Comparison of ENCODE assay signal across 12 cellular contexts in genomic region chr20:21396921-21397340, GRCh38. TPM values are rescaled to one million over a fixed set of nuclear protein-coding genes. Genes with fewer than 3 reads are reported as not detected.
A peak's percentile ranks its signal among the peaks of the same experiment; 100 is the strongest.
DNase-seq lines count a peak whose midpoint lies in the region; ATAC-seq and TF ChIP-seq lines count a peak whose summit lies in the region.
"Had no signal": no experiment of that assay in that cellular context is flagged by ENCODE, and none has a peak within 500 bp of the region (broad histone marks: within the 10 kb centered on the region; RNA-seq: fewer than 3 reads in every experiment).

No MANE protein-coding gene starts in this region.

- H3K9me3 ChIP-seq in esophagus squamous epithelium, result no peaks in the 10 kb centered on the region
- no peaks in the 10 kb centered on the region for H3K9me3 ChIP-seq in smooth muscle cell (replicated peaks; ENCODE audit: low read depth)

- CTCF ChIA-PET in activated CD8-positive, alpha-beta memory T cell treated with anti-CD3 and anti-CD28 coated beads, Interleukin-2, amount 10 ng/mL, durations not matched to agents 7 days and 5 days (lab: Charles Lee), result no interaction called here

- no peak overlapping the region for H3K27ac Mint-ChIP-seq in activated CD8-positive, alpha-beta memory T cell treated with anti-CD3 and anti-CD28 coated beads, Interleukin-2, amount 10 ng/mL, durations not matched to agents 7 days and 5 days
- no peak overlapping the region for H3K27ac Mint-ChIP-seq in chondrocyte (ENCODE audit: unreplicated experiment)
- H3K27ac Mint-ChIP-seq: stimulated activated memory B cell treated with anti-CD40 and anti-IgM and Interleukin-4, amounts not matched to agents 10 μg/mL and 1 μg/mL and 100 μg/mL, for 72 hours had no signal

- DNase-seq in activated CD8-positive, alpha-beta memory T cell treated with anti-CD3 and anti-CD28 coated beads, Interleukin-2, amount 10 ng/mL, durations not matched to agents 7 days and 5 days, result no peak
- DNase-seq in activated CD8-positive, alpha-beta memory T cell treated with anti-CD3 and anti-CD28 coated beads, Interleukin-2, amount 50 U/mL, for 4 hours, result no peak
- peak; percentile 35 for DNase-seq in NCI-H510A (lab: John Stamatoyannopoulos, UW)
- DNase-seq in esophagus squamous epithelium (lab: John Stamatoyannopoulos, UW), result no peak
- DNase-seq in smooth muscle cell (lab: John Stamatoyannopoulos, UW; ENCODE audit: unreplicated experiment), result no peak
- DNase-seq in chondrocyte (ENCODE audit: low spot score), result no peak

- ATAC-seq in activated CD8-positive, alpha-beta memory T cell treated with anti-CD3 and anti-CD28 coated beads, Interleukin-2, amount 10 ng/mL, durations not matched to agents 7 days and 5 days, result peak; percentile 42
- ATAC-seq in HG03280 (IDR thresholded peaks at IDR 0.05; ENCODE audit: unreplicated experiment) (no peak), HG02840 (IDR thresholded peaks at IDR 0.05; ENCODE audit: low FRiP score, unreplicated experiment) (no peak)
- ATAC-seq: Right ventricle myocardium inferior had no signal

- H3F3A ChIP-seq in smooth muscle cell (ENCODE audit: low read depth), result peaks cover 2% of the 10 kb centered on the region

- intact Hi-C loops in esophagus squamous epithelium (cut with DNase I), result no loop called here

- H3K4me1 Mint-ChIP-seq in activated CD8-positive, alpha-beta memory T cell treated with anti-CD3 and anti-CD28 coated beads, Interleukin-2, amount 10 ng/mL, durations not matched to agents 7 days and 5 days, result peaks cover 18% of the 10 kb centered on the region
- H3K4me1 Mint-ChIP-seq in chondrocyte (ENCODE audit: low read depth), result peaks cover 7% of the 10 kb centered on the region

- no peaks in the 10 kb centered on the region for H3K9me3 Mint-ChIP-seq in activated CD8-positive, alpha-beta memory T cell treated with anti-CD3 and anti-CD28 coated beads, Interleukin-2, amount 10 ng/mL, durations not matched to agents 7 days and 5 days (ENCODE audit: low read depth)
- no peaks in the 10 kb centered on the region for H3K9me3 Mint-ChIP-seq in chondrocyte (ENCODE audit: low read depth)
- H3K9me3 Mint-ChIP-seq: stimulated activated memory B cell treated with anti-CD40 and anti-IgM and Interleukin-4, amounts not matched to agents 10 μg/mL and 1 μg/mL and 100 μg/mL, for 72 hours had no signal

- TF ChIP-seq CTCF in esophagus squamous epithelium (IDR thresholded peaks at IDR 0.05) (no peak), smooth muscle cell (IDR thresholded peaks at IDR 0.05; ENCODE audit: borderline replicate concordance, insufficient read depth, poor library complexity, severe bottlenecking) (no peak), chondrocyte (IDR thresholded peaks at IDR 0.05) (no peak)

- H3K4me3 Mint-ChIP-seq in activated CD8-positive, alpha-beta memory T cell treated with anti-CD3 and anti-CD28 coated beads, Interleukin-2, amount 10 ng/mL, durations not matched to agents 7 days and 5 days, result no peak overlapping the region
- H3K4me3 Mint-ChIP-seq in chondrocyte (ENCODE audit: unreplicated experiment), result no peak overlapping the region

- H4K20me1 ChIP-seq in smooth muscle cell (ENCODE audit: low read depth), result peaks cover 11% of the 10 kb centered on the region

- H3K27me3 ChIP-seq in esophagus squamous epithelium (peaks cover 23 to 100% (median 44%) of the 10 kb centered on the region in 4 donors), smooth muscle cell (ENCODE audit: low read depth) (peaks cover 100% of the 10 kb centered on the region)

- H3K27me3 Mint-ChIP-seq in activated CD8-positive, alpha-beta memory T cell treated with anti-CD3 and anti-CD28 coated beads, Interleukin-2, amount 10 ng/mL, durations not matched to agents 7 days and 5 days, result peaks cover 79% of the 10 kb centered on the region
- H3K27me3 Mint-ChIP-seq in chondrocyte (ENCODE audit: low read depth), result peaks cover 73% of the 10 kb centered on the region

- H3K4me1 ChIP-seq in esophagus squamous epithelium, result peaks cover 0 to 25% (median 13%) of the 10 kb centered on the region in 3 donors
- H3K4me1 ChIP-seq in smooth muscle cell (ENCODE audit: low read depth), result peaks cover 2% of the 10 kb centered on the region
- H3K4me1 ChIP-seq: parathyroid adenoma had no signal

- H3K36me3 ChIP-seq in esophagus squamous epithelium (no peaks in the 10 kb centered on the region), smooth muscle cell (ENCODE audit: low read depth) (no peaks in the 10 kb centered on the region)

- H3K79me2 ChIP-seq in smooth muscle cell (ENCODE audit: low read depth), result no peaks in the 10 kb centered on the region
- H3K79me2 ChIP-seq: parathyroid adenoma had no signal

- no peak overlapping the region for H2AFZ ChIP-seq in smooth muscle cell (ENCODE audit: low read depth)
- H2AFZ ChIP-seq: parathyroid adenoma had no signal

- no peak for TF ChIP-seq POLR2A in esophagus squamous epithelium (IDR thresholded peaks at IDR 0.05)

- 0% methylated on average over 3 of the region's 62 CpGs; no CpG with 5 or more reads in 1 of the 2 donors for WGBS in esophagus squamous epithelium, 2 donors
- WGBS in smooth muscle cell (ENCODE audit: low lambda C conversion rate), result 3% methylated on average over 51 of the region's 62 CpGs

- no peak overlapping the region for H3K9ac ChIP-seq in smooth muscle cell (ENCODE audit: low read depth)
- H3K9ac ChIP-seq: parathyroid adenoma had no signal

- H3K36me3 Mint-ChIP-seq in activated CD8-positive, alpha-beta memory T cell treated with anti-CD3 and anti-CD28 coated beads, Interleukin-2, amount 10 ng/mL, durations not matched to agents 7 days and 5 days, result peaks cover 5% of the 10 kb centered on the region
- H3K36me3 Mint-ChIP-seq in chondrocyte (ENCODE audit: low read depth), result peaks cover 2% of the 10 kb centered on the region

- H3K4me2 ChIP-seq in smooth muscle cell, result peak overlapping the region; percentile 71

- H3K27ac ChIP-seq in esophagus squamous epithelium (no peak overlapping the region), smooth muscle cell (ENCODE audit: low read depth) (no peak overlapping the region)
- H3K27ac ChIP-seq: parathyroid adenoma had no signal

- peak overlapping the region in 3 of 4 donors; percentile 11 to 49 (median 36) for H3K4me3 ChIP-seq in esophagus squamous epithelium
- H3K4me3 ChIP-seq in smooth muscle cell, result no peak overlapping the region

RNA-seq across cellular contexts. Expression of gene NKX2-4, which starts 0.4 kb away (rescaled TPM):
- total RNA-seq in activated CD8-positive, alpha-beta memory T cell treated with anti-CD3 and anti-CD28 coated beads, Interleukin-2, amount 10 ng/mL, durations not matched to agents 7 days and 5 days, result not detected
- total RNA-seq in esophagus squamous epithelium (not detected), smooth muscle cell (not detected in 2 replicates), chondrocyte (not detected in 3 replicates)
- not detected in 2 replicates for polyA plus RNA-seq in smooth muscle cell
- total RNA-seq: CD4-positive, alpha-beta memory T cell; Right ventricle myocardium inferior had no signal
- polyA plus RNA-seq: CD4-positive, alpha-beta memory T cell had no signal
